10 cellular contexts compared by ENCODE assay signal in the genomic region with DNA sequence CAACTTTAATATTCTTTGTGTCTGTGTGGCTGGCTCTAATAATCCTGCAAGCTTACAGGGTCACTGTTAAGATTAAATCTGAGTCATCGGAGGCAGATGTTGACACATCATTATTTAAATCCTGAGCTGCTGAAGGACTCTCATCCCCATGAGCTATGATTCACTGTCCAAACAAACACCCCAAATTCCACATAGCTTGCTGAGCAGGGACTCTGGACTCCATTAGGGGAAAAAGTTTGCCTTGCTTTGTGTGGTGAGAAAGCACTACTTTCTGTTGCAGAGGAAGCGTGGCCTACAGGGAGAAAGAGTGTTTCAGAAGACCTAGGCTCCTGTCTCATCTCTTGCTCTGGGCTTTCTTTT.
DNase-seq lines count a peak whose midpoint lies in the region; ATAC-seq, FAIRE-seq and TF ChIP-seq lines count a peak whose summit lies in the region.
"Had no signal": no experiment of that assay in that cellular context is flagged by ENCODE, and none has a peak within 500 bp of the region (broad histone marks: within the 10 kb centered on the region; RNA-seq: fewer than 3 reads in every experiment).

No MANE protein-coding gene starts in this region.

- 0% methylated on average over 2 of the region's 2 CpGs for WGBS in HepG2 (ENCODE audit: low lambda C conversion rate)
- WGBS in testis, 2 donors, result 69% methylated on average over 2 of the region's 2 CpGs

- ATAC-seq in HepG2, result peak; percentile 98

- H3K4me2 ChIP-seq in HepG2 (ENCODE audit: low read depth, low read length), result peak overlapping the region; percentile 76

- peak; percentile 99 for FAIRE-seq in HepG2 (lab: Jason Lieb, UNC)

- DNase-seq in BJ (ENCODE audit: low read depth) (peak; percentile 96), HuH-7 (ENCODE audit: low spot score) (peak; percentile 19), astrocyte of the spinal cord (ENCODE audit: low read depth, low spot score) (peak; percentile 96), HepG2 (ENCODE audit: low spot score) (peak; percentile 99), testis (no peak), AML-193 (lab: John Stamatoyannopoulos, UW) (no peak)
- no peak for DNase-seq in activated naive CD4-positive, alpha-beta T cell treated with anti-CD3 and anti-CD28 coated beads for 36 hours
- DNase-seq in activated CD4-positive, alpha-beta T cell treated with anti-CD3 and anti-CD28 coated beads for 4 hours, result no peak
- DNase-seq: stomach had no signal

- H3K4me3 ChIP-seq in BJ (ENCODE audit: low read depth, low read length) (no peak overlapping the region), astrocyte of the spinal cord (ENCODE audit: low read depth, low read length) (no peak overlapping the region), HepG2 (replicated peaks in 1 of 3; ENCODE audit: insufficient read depth in 1 of 3, low read depth in 2 of 3, low read length in 3 of 3) (peak overlapping the region in 2 of 3 experiments; percentile 20 to 39; a peak in 1 of 6 replicates), testis (no peak overlapping the region)
- H3K4me3 ChIP-seq: stomach had no signal

- TF ChIP-seq RAD21 in HepG2 (CRISPR knock-in tag; IDR thresholded peaks at IDR 0.05), result no peak

- H3K9me3 Mint-ChIP-seq in activated naive CD4-positive, alpha-beta T cell treated with anti-CD3 and anti-CD28 coated beads for 36 hours, result no peaks in the 10 kb centered on the region
- H3K9me3 Mint-ChIP-seq: brain had no signal

- BruUV-seq in HepG2 (replicated peaks; lab: Mats Ljungman, UMichigan), result no TSS peak

- H3K27me3 ChIP-seq in BJ (ENCODE audit: control insufficient read depth, insufficient read depth, low read length) (no peaks in the 10 kb centered on the region), HepG2 (ENCODE audit: control insufficient read depth in 1 of 2, insufficient read depth in 2 of 2, low read length in 2 of 2) (no peaks in the 10 kb centered on the region), testis (no peaks in the 10 kb centered on the region)
- H3K27me3 ChIP-seq: stomach had no signal

- no peak overlapping the region for H3K27ac Mint-ChIP-seq in activated naive CD4-positive, alpha-beta T cell treated with anti-CD3 and anti-CD28 coated beads for 36 hours

- no peaks in the 10 kb centered on the region for H3K36me3 Mint-ChIP-seq in activated naive CD4-positive, alpha-beta T cell treated with anti-CD3 and anti-CD28 coated beads for 36 hours (ENCODE audit: low read depth)
- H3K36me3 Mint-ChIP-seq: brain had no signal

- no peak overlapping the region for H2AFZ ChIP-seq in HepG2 (ENCODE audit: low read length)

- intact Hi-C loops in HepG2 (cut with micrococcal nuclease; ENCODE audit: unreplicated experiment), result loop anchor here (1.0 kb wide), 1 partner anchor 11 kb away; no protein-coding TSS in a partner anchor
- intact Hi-C loops in activated naive CD4-positive, alpha-beta T cell treated with anti-CD3 and anti-CD28 coated beads for 36 hours (cut with micrococcal nuclease), result no loop called here
- intact Hi-C loops in testis (cut with DNase I; ENCODE audit: low total_unique reads), result no loop called here

- H3K4me1 Mint-ChIP-seq in activated naive CD4-positive, alpha-beta T cell treated with anti-CD3 and anti-CD28 coated beads for 36 hours (ENCODE audit: low read depth), result peaks cover 6% of the 10 kb centered on the region

- H3K4me1 ChIP-seq in HepG2 (ENCODE audit: insufficient read depth, low read length), result peaks cover 70% of the 10 kb centered on the region
- no peaks in the 10 kb centered on the region for H3K4me1 ChIP-seq in testis

- H3K27me3 Mint-ChIP-seq in activated naive CD4-positive, alpha-beta T cell treated with anti-CD3 and anti-CD28 coated beads for 36 hours (ENCODE audit: low read depth), result no peaks in the 10 kb centered on the region

- no peak for TF ChIP-seq CTCF in BJ (IDR thresholded peaks at IDR 0.05; ENCODE audit: insufficient read depth, low read depth, low read length)
- no peak for TF ChIP-seq CTCF in astrocyte of the spinal cord (IDR thresholded peaks at IDR 0.05; ENCODE audit: low read depth, low read length)
- 0 out of 2 replicates have a peak, but pooled peaks have one; percentile 7 for TF ChIP-seq CTCF in HepG2 (CRISPR knock-in tag; IDR thresholded peaks at IDR 0.05)
- no peak for TF ChIP-seq CTCF in testis (IDR thresholded peaks at IDR 0.05)

- no peaks in the 10 kb centered on the region for H3K9me3 ChIP-seq in HepG2 (ENCODE audit: low read length)
- H3K9me3 ChIP-seq in testis, result no peaks in the 10 kb centered on the region
- H3K9me3 ChIP-seq: stomach had no signal

- H3K9ac ChIP-seq in HepG2 (ENCODE audit: insufficient read depth, low read depth, low read length), result peak overlapping the region; percentile 61; the same call in 1 of the 2 replicates

- TF ChIP-seq EP300 in HepG2 (IDR thresholded peaks at IDR 0.05; ENCODE audit: low read depth in 2 of 2, low read length in 2 of 2) (peak; percentile 67 to 93; a peak in 3 of 4 replicates), HepG2 (CRISPR knock-in tag; IDR thresholded peaks at IDR 0.05; ENCODE audit: borderline replicate concordance) (peak; percentile 85)

- H3K27ac ChIP-seq in HepG2 (ENCODE audit: extremely low read length, insufficient read depth, low read length) (peak overlapping the region; percentile 87), testis (no peak overlapping the region)

- H3K4me3 Mint-ChIP-seq in activated naive CD4-positive, alpha-beta T cell treated with anti-CD3 and anti-CD28 coated beads for 36 hours, result no peak overlapping the region
- H3K4me3 Mint-ChIP-seq: brain had no signal

- H4K20me1 ChIP-seq in HepG2 (ENCODE audit: insufficient read depth, low read length), result no peaks in the 10 kb centered on the region

- POLR2A ChIA-PET in BJ (lab: Charles Lee), result interaction anchor here (0.7 kb wide), 1 partner anchor 65 kb away, joined by 3 read pairs; no protein-coding TSS in a partner anchor
- POLR2A ChIA-PET in HepG2 (lab: Yijun Ruan, JAX), result interaction anchor here (1.0 to 1.1 kb wide), 2 partner anchors 11 to 32 kb away, joined by 5 to 12 read pairs; no protein-coding TSS in a partner anchor

- in situ Hi-C loops in astrocyte of the spinal cord (cut with HindIII; ENCODE audit: low sequenced_read_pairs), result no loop called here
- in situ Hi-C loops in HepG2 (cut with HindIII; ENCODE audit: extremely low pct_ligation_motif_present, low pct_unique_long_range_greater_than_20kb), result no loop called here

- no peaks in the 10 kb centered on the region for H3K79me2 ChIP-seq in HepG2 (ENCODE audit: insufficient read depth, low read length)

- TF ChIP-seq POLR2A in HepG2 (IDR thresholded peaks at IDR 0.05; ENCODE audit: insufficient read depth in 1 of 2, low read depth in 2 of 2, low read length in 2 of 2), result peak in 1 of 2 experiments; percentile 68; a peak in 2 of 4 replicates
- TF ChIP-seq POLR2A in testis (IDR thresholded peaks at IDR 0.05), result no peak

- CTCF ChIA-PET in BJ (lab: Yijun Ruan, JAX) (interaction anchor here (0.7 to 1.4 kb wide), 4 partner anchors 11 to 32 kb away, joined by 3 to 4 read pairs (median 3); no protein-coding TSS in a partner anchor), HepG2 (lab: Yijun Ruan, JAX; ENCODE audit: low intra/inter-chr PET ratio, low total read pairs) (interaction anchor here (1.5 to 1.8 kb wide), 2 partner anchors 32 to 128 kb away, joined by 4 read pairs; no protein-coding TSS in a partner anchor)
- CTCF ChIA-PET in activated naive CD4-positive, alpha-beta T cell treated with anti-CD3 and anti-CD28 coated beads for 36 hours (lab: Charles Lee), result no interaction called here

- H3K36me3 ChIP-seq in BJ (ENCODE audit: control insufficient read depth, insufficient read depth, low read length), result no peaks in the 10 kb centered on the region
- H3K36me3 ChIP-seq in HepG2 (replicated peaks in 1 of 2; ENCODE audit: control insufficient read depth in 1 of 2, insufficient read depth in 2 of 2, low read length in 2 of 2), result no peaks in the 10 kb centered on the region
- H3K36me3 ChIP-seq in testis (ENCODE audit: low read depth, missing control alignments), result no peaks in the 10 kb centered on the region
- H3K36me3 ChIP-seq: stomach had no signal

TF ChIP-seq in HepG2, 621 proteins besides CTCF, POLR2A, EP300 and RAD21 (continues in another document):
- 0 out of 2 replicates have a peak, but pooled peaks have one; percentile 20 for TF ChIP-seq SIX1 (CRISPR knock-in tag; IDR thresholded peaks at IDR 0.05; ENCODE audit: borderline replicate concordance)
- no peak for TF ChIP-seq PAWR (CRISPR knock-in tag; IDR thresholded peaks at IDR 0.05; ENCODE audit: borderline replicate concordance)
- no peak for TF ChIP-seq PTBP1 (IDR thresholded peaks at IDR 0.05; ENCODE audit: low read depth, low read length, poor library complexity, severe bottlenecking)
- peak; percentile 64 for TF ChIP-seq ZFY (CRISPR knock-in tag; IDR thresholded peaks at IDR 0.05)
- TF ChIP-seq ZNF33A (CRISPR knock-in tag; IDR thresholded peaks at IDR 0.05; ENCODE audit: borderline replicate concordance), result peak; percentile 13; the same call in 1 of the 2 replicates
- TF ChIP-seq, protein P1, sequence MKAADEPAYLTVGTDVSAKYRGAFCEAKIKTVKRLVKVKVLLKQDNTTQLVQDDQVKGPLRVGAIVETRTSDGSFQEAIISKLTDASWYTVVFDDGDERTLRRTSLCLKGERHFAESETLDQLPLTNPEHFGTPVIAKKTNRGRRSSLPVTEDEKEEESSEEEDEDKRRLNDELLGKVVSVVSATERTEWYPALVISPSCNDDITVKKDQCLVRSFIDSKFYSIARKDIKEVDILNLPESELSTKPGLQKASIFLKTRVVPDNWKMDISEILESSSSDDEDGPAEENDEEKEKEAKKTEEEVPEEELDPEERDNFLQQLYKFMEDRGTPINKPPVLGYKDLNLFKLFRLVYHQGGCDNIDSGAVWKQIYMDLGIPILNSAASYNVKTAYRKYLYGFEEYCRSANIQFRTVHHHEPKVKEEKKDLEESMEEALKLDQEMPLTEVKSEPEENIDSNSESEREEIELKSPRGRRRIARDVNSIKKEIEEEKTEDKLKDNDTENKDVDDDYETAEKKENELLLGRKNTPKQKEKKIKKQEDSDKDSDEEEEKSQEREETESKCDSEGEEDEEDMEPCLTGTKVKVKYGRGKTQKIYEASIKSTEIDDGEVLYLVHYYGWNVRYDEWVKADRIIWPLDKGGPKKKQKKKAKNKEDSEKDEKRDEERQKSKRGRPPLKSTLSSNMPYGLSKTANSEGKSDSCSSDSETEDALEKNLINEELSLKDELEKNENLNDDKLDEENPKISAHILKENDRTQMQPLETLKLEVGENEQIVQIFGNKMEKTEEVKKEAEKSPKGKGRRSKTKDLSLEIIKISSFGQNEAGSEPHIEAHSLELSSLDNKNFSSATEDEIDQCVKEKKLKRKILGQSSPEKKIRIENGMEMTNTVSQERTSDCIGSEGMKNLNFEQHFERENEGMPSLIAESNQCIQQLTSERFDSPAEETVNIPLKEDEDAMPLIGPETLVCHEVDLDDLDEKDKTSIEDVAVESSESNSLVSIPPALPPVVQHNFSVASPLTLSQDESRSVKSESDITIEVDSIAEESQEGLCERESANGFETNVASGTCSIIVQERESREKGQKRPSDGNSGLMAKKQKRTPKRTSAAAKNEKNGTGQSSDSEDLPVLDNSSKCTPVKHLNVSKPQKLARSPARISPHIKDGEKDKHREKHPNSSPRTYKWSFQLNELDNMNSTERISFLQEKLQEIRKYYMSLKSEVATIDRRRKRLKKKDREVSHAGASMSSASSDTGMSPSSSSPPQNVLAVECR (CRISPR knock-in tag; IDR thresholded peaks at IDR 0.05; ENCODE audit: borderline replicate concordance), result peak; percentile 24; the same call in 1 of the 2 replicates

Comparison
In these comparisons a context has a peak if more than half of its experiments do, and no peak if none do; other contexts are left out.
1. DNase-seq: peak in BJ (single experiment), HuH-7 (single experiment), astrocyte of the spinal cord (single experiment) and HepG2 (single experiment); none in activated naive CD4-positive, alpha-beta T cell treated with anti-CD3 and anti-CD28 coated beads for 36 hours (single experiment), activated CD4-positive, alpha-beta T cell treated with anti-CD3 and anti-CD28 coated beads for 4 hours (0 of 2), testis (single experiment) and AML-193 (0 of 2).
2. H3K4me3 ChIP-seq: peak in HepG2 (2 of 3); none in BJ (single experiment), astrocyte of the spinal cord (single experiment) and testis (0 of 2).